8 cellular contexts compared by ENCODE assay signal in the genomic region with DNA sequence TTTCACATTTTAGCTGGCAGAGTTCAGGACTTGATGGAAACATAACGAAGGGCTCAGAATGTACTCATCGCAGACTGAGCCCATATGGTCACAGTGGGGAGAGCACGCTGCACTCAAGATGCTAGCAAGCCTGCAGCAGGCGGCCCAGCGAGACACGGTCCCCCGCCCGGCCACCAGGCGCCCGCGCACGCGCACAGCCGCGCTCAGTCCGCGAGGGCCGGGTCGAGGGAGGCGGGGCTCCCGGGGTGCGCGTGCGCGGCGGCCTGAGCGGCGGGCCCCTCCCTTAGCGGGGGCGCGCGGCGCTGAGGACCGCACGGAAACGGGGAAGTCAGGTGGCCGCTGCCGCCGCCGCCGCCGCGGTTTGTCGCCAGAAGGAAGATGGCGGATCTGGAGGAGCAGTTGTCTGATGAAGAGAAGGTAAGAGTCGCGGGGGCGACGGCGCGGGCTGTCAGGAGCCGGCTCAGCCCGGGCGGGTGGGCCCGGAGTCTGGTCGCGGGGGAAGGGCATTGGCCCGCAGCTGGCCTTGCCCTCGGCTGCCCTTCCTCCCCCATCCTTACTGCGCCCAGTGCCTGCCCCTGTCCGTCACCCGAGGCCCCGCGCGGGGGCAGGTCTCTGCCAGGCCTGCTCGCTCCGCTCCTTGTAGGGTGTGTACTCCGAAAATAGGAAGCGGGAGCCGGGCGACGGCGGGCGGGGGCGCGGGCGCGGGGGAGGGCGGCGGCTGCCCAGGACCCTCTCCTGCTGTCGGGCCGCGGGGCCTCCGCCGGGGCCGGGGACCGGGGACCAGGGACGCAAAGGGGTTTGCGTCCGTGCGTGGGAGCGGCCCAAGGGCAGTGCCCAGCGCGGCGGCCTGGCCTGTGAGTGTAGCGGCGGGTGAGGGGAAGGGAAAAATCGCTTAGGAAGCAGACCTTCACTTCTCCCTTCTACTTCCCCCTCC. TPM values are rescaled to one million over a fixed set of nuclear protein-coding genes. Genes with fewer than 3 reads are reported as not detected.
A peak's percentile ranks its signal among the peaks of the same experiment; 100 is the strongest.
DNase-seq lines count a peak whose midpoint lies in the region; ATAC-seq and TF ChIP-seq lines count a peak whose summit lies in the region.

A gene (plus strand): TSS at position 354 of the 934 bp plus-strand sequence. CDS start 25 bp downstream, at position 379.

- H3K36me3 ChIP-seq in Caco-2 (ENCODE audit: control insufficient read depth, insufficient read depth, low read length), result no peaks in the 10 kb centered on the region

- peak within 1 kb of the TSS; percentile 93 for H3K27ac Mint-ChIP-seq in Caco-2 (ENCODE audit: unreplicated experiment)

- TF ChIP-seq CTCF in Caco-2 (IDR thresholded peaks at IDR 0.05; ENCODE audit: insufficient read depth in 1 of 2, low read depth in 1 of 2, low read length in 1 of 2, severe bottlenecking in 1 of 2, unreplicated experiment in 1 of 2), result peak; percentile 8 to 29

- peak within 1 kb of the TSS; percentile 95 for H3K4me3 Mint-ChIP-seq in Caco-2 (ENCODE audit: unreplicated experiment)

- H3K27me3 Mint-ChIP-seq in Caco-2 (ENCODE audit: insufficient read depth, unreplicated experiment), result no peaks in the 10 kb centered on the region

- H3K4me1 ChIP-seq in Caco-2, result peaks cover 16% of the 10 kb centered on the region

- no peaks in the 10 kb centered on the region for H3K9me3 Mint-ChIP-seq in Caco-2 (ENCODE audit: unreplicated experiment)

- no peaks in the 10 kb centered on the region for H3K27me3 ChIP-seq in Caco-2 (replicated peaks; ENCODE audit: control insufficient read depth, insufficient read depth, low read length)

- ATAC-seq in GM21360 (IDR thresholded peaks at IDR 0.05; ENCODE audit: unreplicated experiment), result peak; percentile 87

- CTCF ChIA-PET in Caco-2 (lab: Charles Lee), result no interaction called here

- no peaks in the 10 kb centered on the region for H3K9me3 ChIP-seq in Caco-2

- peaks cover 13% of the 10 kb centered on the region for H3K4me1 Mint-ChIP-seq in Caco-2 (ENCODE audit: low read depth, unreplicated experiment)

- no TSS peak for BruUV-seq in Caco-2 (replicated peaks; lab: Mats Ljungman, UMichigan)

- peak within 1 kb of the TSS; percentile 99 for H3K4me3 ChIP-seq in Caco-2 (ENCODE audit: low read depth, low read length)

- intact Hi-C loops in Caco-2 (cut with micrococcal nuclease; ENCODE audit: unreplicated experiment), result loop anchor here (1.0 to 2.0 kb wide), 3 partner anchors 52 to 652 kb away; a partner anchor contains a TSS

- peak; percentile 91 to 97 for DNase-seq in Caco-2
- DNase-seq in HT-29 (ENCODE audit: low spot score), result peak; percentile 95
- DNase-seq in NK-92 treated with Interleukin-12 subunit alpha and Interleukin-12 subunit beta, amount 100 ng/mL, for 24 hours (lab: John Stamatoyannopoulos, UW), result peak; percentile 94
- peak; percentile 96 for DNase-seq in activated CD8-positive, alpha-beta memory T cell treated with anti-CD3 and anti-CD28 coated beads for 24 hours
- DNase-seq in effector CD4-positive, alpha-beta T cell, result peak; percentile 91
- peak; percentile 93 for DNase-seq in medulla oblongata (ENCODE audit: extremely low spot score)
- DNase-seq in stimulated activated CD4-positive, alpha-beta T cell treated with anti-CD3 and anti-CD28 coated beads, TNF-alpha, amount 100 ng/mL, for 48 hours (ENCODE audit: low read depth in 3 of 3), result peak; percentile 89 to 93 (median 89)

- POLR2A ChIA-PET in Caco-2 (lab: Charles Lee), result no interaction called here

- peaks cover 13% of the 10 kb centered on the region for H3K36me3 Mint-ChIP-seq in Caco-2 (ENCODE audit: insufficient read depth, unreplicated experiment)

RNA-seq across cellular contexts. Expression of the gene that starts here (rescaled TPM):
- 271 and 281 TPM in 2 replicates for total RNA-seq in Caco-2 (2022)
- 61.7 and 62.9 TPM in 2 replicates for total RNA-seq in HT-29 (2014; rRNA removed; shearing (Covaris generic))

Comparison
In these comparisons a context has a peak if more than half of its experiments do, and no peak if none do; other contexts are left out.
1. Peak in every context shown above with its lines: DNase-seq, ATAC-seq and H3K4me3 ChIP-seq.